ENCODE assay signal across 9 cellular contexts in genomic region chr11:87097582-87097981, GRCh38. TPM values are rescaled to one million over a fixed set of nuclear protein-coding genes. Genes with fewer than 3 reads are reported as not detected.
A peak's percentile ranks its signal among the peaks of the same experiment; 100 is the strongest.
DNase-seq lines count a peak whose midpoint lies in the region; ATAC-seq and TF ChIP-seq lines count a peak whose summit lies in the region.
"Had no signal": no experiment of that assay in that cellular context is flagged by ENCODE, and none has a peak within 500 bp of the region (broad histone marks: within the 10 kb centered on the region; RNA-seq: fewer than 3 reads in every experiment).

No MANE protein-coding gene starts in this region.

- H3K27ac ChIP-seq in AG04450 (ENCODE audit: low read depth, low read length) (no peak overlapping the region), parathyroid adenoma (peak overlapping the region; percentile 90)
- H3K27ac ChIP-seq: neutrophil had no signal

- no peak overlapping the region for H2AFZ ChIP-seq in parathyroid adenoma

- no peaks in the 10 kb centered on the region for H3K79me2 ChIP-seq in parathyroid adenoma

- no peaks in the 10 kb centered on the region for H3K36me3 ChIP-seq in parathyroid adenoma (ENCODE audit: control insufficient read depth, insufficient read depth, low read length)
- H3K36me3 ChIP-seq: neutrophil had no signal

- ATAC-seq in HG02642 (IDR thresholded peaks at IDR 0.05; ENCODE audit: poor library complexity, unreplicated experiment) (peak; percentile 93), GM21737 (IDR thresholded peaks at IDR 0.05; ENCODE audit: unreplicated experiment) (no peak)

- H3K27me3 ChIP-seq in AG04450 (ENCODE audit: control insufficient read depth, insufficient read depth, low read length), result no peaks in the 10 kb centered on the region
- no peaks in the 10 kb centered on the region for H3K27me3 ChIP-seq in parathyroid adenoma (ENCODE audit: control insufficient read depth, insufficient read depth, low read length)
- H3K27me3 ChIP-seq: neutrophil had no signal

- peak overlapping the region; percentile 45 for H3K4me2 ChIP-seq in parathyroid adenoma (ENCODE audit: low read length)

- H3K4me1 ChIP-seq in parathyroid adenoma, result peaks cover 6% of the 10 kb centered on the region

- CTCF ChIA-PET in AG04450 (lab: Charles Lee), result interaction anchor here (0.6 to 2.1 kb wide), 33 partner anchors 8 to 322 kb away, joined by 3 to 31 read pairs (median 3); partner anchors contain the start of gene TMEM135

- TF ChIP-seq CTCF in AG04450 (IDR thresholded peaks at IDR 0.05; ENCODE audit: low read depth, low read length) (peak; percentile 72), GM12865 (IDR thresholded peaks at IDR 0.05; ENCODE audit: insufficient read depth, low read depth, low read length, missing control alignments) (peak; percentile 57), foreskin fibroblast (IDR thresholded peaks at IDR 0.05; ENCODE audit: low read depth, low read length) (peak; percentile 53), parathyroid adenoma (IDR thresholded peaks at IDR 0.05) (peak; percentile 71)

- H3K9ac ChIP-seq in parathyroid adenoma, result no peak overlapping the region

- H3K9me3 ChIP-seq in AG04450 (ENCODE audit: control insufficient read depth, insufficient read depth, low read length) (no peaks in the 10 kb centered on the region), parathyroid adenoma (ENCODE audit: control insufficient read depth, low read length) (no peaks in the 10 kb centered on the region)

- H3K4me3 ChIP-seq in AG04450 (ENCODE audit: low read depth, low read length) (no peak overlapping the region), GM12865 (ENCODE audit: low read depth, low read length) (no peak overlapping the region), foreskin fibroblast (ENCODE audit: low read depth in 1 of 2, low read length in 2 of 2) (no peak overlapping the region), parathyroid adenoma (ENCODE audit: low read depth, low read length) (no peak overlapping the region)

- POLR2A ChIA-PET in AG04450 (lab: Yijun Ruan, JAX), result no interaction called here

- DNase-seq in AG04450 (ENCODE audit: low read depth, low spot score), result peak; percentile 3
- peak; percentile 41 for DNase-seq in GM12865 (ENCODE audit: low read depth)
- peak; percentile 6 for DNase-seq in NCI-H2029 (lab: John Stamatoyannopoulos, UW)
- DNase-seq in activated CD4-positive, alpha-beta T cell treated with anti-CD3 and anti-CD28 coated beads, Interleukin-2, amount 50 U/mL, for 1 hour, result peak; percentile 21
- peak in 1 of 2 donors; percentile 28 for DNase-seq in foreskin fibroblast

RNA-seq across cellular contexts. Expression of gene TMEM135, which starts 59.8 kb away (rescaled TPM):
- 9.5 and 12.6 TPM in 2 replicates for polyA plus RNA-seq in AG04450 (2011; rRNA removed)
- polyA minus RNA-seq in AG04450 (2011; rRNA and poly(A)+ RNA removed), result 12.3 and 13.9 TPM in 2 replicates
